In the genomic region with DNA sequence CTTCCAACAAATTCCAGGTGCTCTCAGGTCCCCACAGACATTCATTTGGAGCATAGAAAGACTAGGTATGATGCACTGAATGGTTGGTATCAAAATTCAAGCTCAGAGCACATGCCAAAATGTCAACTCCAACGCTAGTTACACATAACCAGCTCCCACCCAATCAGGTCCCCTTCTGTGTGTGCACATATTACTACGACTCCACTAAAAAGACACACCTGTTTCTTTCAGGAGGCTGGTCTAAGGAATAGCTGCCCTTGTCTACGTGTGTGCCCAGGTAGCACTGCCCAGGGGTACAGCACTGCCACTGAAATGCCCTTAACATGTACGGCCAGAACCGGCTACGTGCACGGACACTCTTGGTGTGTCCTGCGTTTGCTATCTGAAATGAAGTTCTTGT, we compare ENCODE assay signal across 35 cellular contexts.
"Had no signal": no experiment of that assay in that cellular context is flagged by ENCODE, and none has a peak within 500 bp of the region (broad histone marks: within the 10 kb centered on the region; RNA-seq: fewer than 3 reads in every experiment).

No MANE protein-coding gene starts in this region.

- H3K4me3 ChIP-seq: ascending aorta, cardiac muscle cell had no signal

- H3K9me3 Mint-ChIP-seq: activated B cell treated with CpG ODN at 0.5 μM for 24 hours; activated CD4-positive, alpha-beta memory T cell treated with anti-CD3 and anti-CD28 coated beads for 36 hours; activated CD4-positive, alpha-beta T cell treated with anti-CD3 and anti-CD28 coated beads, Interleukin-2, amount 10 ng/mL, durations not matched to agents 24 days and 14 days; activated CD8-positive, alpha-beta T cell treated with anti-CD3 and anti-CD28 coated beads for 36 hours; activated naive CD4-positive, alpha-beta T cell treated with anti-CD3 and anti-CD28 coated beads, Interleukin-2, amount 10 ng/mL, durations not matched to agents 7 days and 5 days; activated naive CD4-positive, alpha-beta T cell treated with anti-CD3 and anti-CD28 coated beads, Interleukin-2, amount 50 U/mL, for 24 hours; activated naive CD8-positive, alpha-beta T cell treated with anti-CD3 and anti-CD28 coated beads, Interleukin-2, amount 10 ng/mL, durations not matched to agents 7 days and 5 days; activated naive CD8-positive, alpha-beta T cell treated with anti-CD3 and anti-CD28 coated beads, Interleukin-2, amount 50 U/mL, for 24 hours; activated T-cell treated with anti-CD3 and anti-CD28 coated beads, Interleukin-2, amount 50 U/mL, for 4 hours; activated T-cell treated with anti-CD3 and anti-CD28 coated beads, Interleukin-2, amount 50 U/mL, for 72 hours; activated T-helper 1 cell treated with anti-CD3 and anti-CD28 coated beads, Interleukin-12 subunit alpha, Interleukin-12 subunit beta, Interleukin-2, Interleukin-4 antibody, amounts not matched to agents 30 ng/mL and 10 ng/mL and 1 ng/mL, durations not matched to agents 14 hours and 24 hours and 36 hours; activated T-helper 17 cell treated with anti-CD3 and anti-CD28 coated beads, Interleukin-2, amount 50 U/mL, for 72 hours; brain; central memory CD8-positive, alpha-beta T cell; T-helper 1 cell treated with Interleukin-12 subunit alpha and Interleukin-12 subunit beta and Interleukin-4 antibody, amounts not matched to agents 30 μg/mL and 1 μg/mL, for 36 hours; T-helper 2 cell treated with Interferon-gamma antibody and Interleukin-4, amounts not matched to agents 5 μg/mL and 100 μg/mL, for 36 hours had no signal

- H3K27me3 Mint-ChIP-seq: activated naive CD8-positive, alpha-beta T cell treated with anti-CD3 and anti-CD28 coated beads, Interleukin-2, amount 10 ng/mL, durations not matched to agents 7 days and 5 days had no signal

- H3K36me3 Mint-ChIP-seq: activated CD4-positive, alpha-beta memory T cell treated with anti-CD3 and anti-CD28 coated beads for 36 hours; activated naive CD4-positive, alpha-beta T cell treated with anti-CD3 and anti-CD28 coated beads, Interleukin-2, amount 10 ng/mL, durations not matched to agents 7 days and 5 days; activated naive CD4-positive, alpha-beta T cell treated with anti-CD3 and anti-CD28 coated beads, Interleukin-2, amount 50 U/mL, for 24 hours; activated naive CD8-positive, alpha-beta T cell; activated naive CD8-positive, alpha-beta T cell treated with anti-CD3 and anti-CD28 coated beads, Interleukin-2, amount 10 ng/mL, durations not matched to agents 7 days and 5 days had no signal

- H3K4me3 Mint-ChIP-seq: activated B cell treated with CpG ODN at 0.5 μM for 24 hours; activated CD4-positive, alpha-beta memory T cell treated with anti-CD3 and anti-CD28 coated beads for 36 hours; activated CD4-positive, alpha-beta T cell treated with anti-CD3 and anti-CD28 coated beads, Interleukin-2, amount 10 ng/mL, durations not matched to agents 24 days and 14 days; activated CD8-positive, alpha-beta T cell treated with anti-CD3 and anti-CD28 coated beads for 36 hours; activated naive CD4-positive, alpha-beta T cell treated with anti-CD3 and anti-CD28 coated beads, Interleukin-2, amount 10 ng/mL, durations not matched to agents 7 days and 5 days; activated naive CD4-positive, alpha-beta T cell treated with anti-CD3 and anti-CD28 coated beads, Interleukin-2, amount 50 U/mL, for 24 hours; activated naive CD8-positive, alpha-beta T cell; activated naive CD8-positive, alpha-beta T cell treated with anti-CD3 and anti-CD28 coated beads, Interleukin-2, amount 10 ng/mL, durations not matched to agents 7 days and 5 days; activated naive CD8-positive, alpha-beta T cell treated with anti-CD3 and anti-CD28 coated beads, Interleukin-2, amount 50 U/mL, for 24 hours; activated T-cell treated with anti-CD3 and anti-CD28 coated beads, Interleukin-2, amount 50 U/mL, for 4 hours; activated T-cell treated with anti-CD3 and anti-CD28 coated beads, Interleukin-2, amount 50 U/mL, for 72 hours; activated T-helper 1 cell treated with anti-CD3 and anti-CD28 coated beads, Interleukin-12 subunit alpha, Interleukin-12 subunit beta, Interleukin-2, Interleukin-4 antibody, amounts not matched to agents 30 ng/mL and 10 ng/mL and 1 ng/mL, durations not matched to agents 14 hours and 24 hours and 36 hours; activated T-helper 17 cell treated with anti-CD3 and anti-CD28 coated beads, Interleukin-2, amount 50 U/mL, for 72 hours; brain; central memory CD8-positive, alpha-beta T cell; T-helper 1 cell treated with Interleukin-12 subunit alpha and Interleukin-12 subunit beta and Interleukin-4 antibody, amounts not matched to agents 30 μg/mL and 1 μg/mL, for 36 hours; T-helper 2 cell treated with Interferon-gamma antibody and Interleukin-4, amounts not matched to agents 5 μg/mL and 100 μg/mL, for 36 hours had no signal

- DNase-seq: activated B cell treated with CpG ODN at 0.5 μM for 24 hours; activated CD4-positive, alpha-beta memory T cell treated with anti-CD3 and anti-CD28 coated beads for 36 hours; activated CD4-positive, alpha-beta T cell treated with anti-CD3 and anti-CD28 coated beads for 4 hours; activated CD4-positive, alpha-beta T cell treated with anti-CD3 and anti-CD28 coated beads, Interleukin-2, amount 10 ng/mL, durations not matched to agents 24 days and 14 days; activated CD4-positive, alpha-beta T cell treated with anti-CD3 and anti-CD28 coated beads, Interleukin-2, amount 50 U/mL, for 1 hour; activated CD4-positive, alpha-beta T cell treated with anti-CD3 and anti-CD28 coated beads, Interleukin-2, amount 50 U/mL, for 4 hours; activated CD4-positive, CD25-positive, alpha-beta regulatory T cell treated with anti-CD3 and anti-CD28 coated beads, Interleukin-2, amount 50 U/mL, for 72 hours; activated CD8-positive, alpha-beta T cell treated with anti-CD3 and anti-CD28 coated beads for 36 hours; activated gamma-delta T cell; activated naive CD4-positive, alpha-beta T cell treated with anti-CD3 and anti-CD28 coated beads, Interleukin-2, amount 10 ng/mL, durations not matched to agents 7 days and 5 days; activated naive CD4-positive, alpha-beta T cell treated with Interleukin-2 at 50 U/mL for 16 hours; activated naive CD8-positive, alpha-beta T cell treated with anti-CD3 and anti-CD28 coated beads, Interleukin-2, amount 10 ng/mL, durations not matched to agents 7 days and 5 days; activated naive CD8-positive, alpha-beta T cell treated with anti-CD3 and anti-CD28 coated beads, Interleukin-2, amount 50 U/mL, for 24 hours; activated T-cell treated with anti-CD3 and anti-CD28 coated beads for 4 hours; activated T-cell treated with anti-CD3 and anti-CD28 coated beads, Interleukin-2, amount 50 U/mL, for 1 hour; activated T-cell treated with anti-CD3 and anti-CD28 coated beads, Interleukin-2, amount 50 U/mL, for 4 hours; activated T-cell treated with anti-CD3 and anti-CD28 coated beads, Interleukin-2, amount 50 U/mL, for 72 hours; amygdala; anterior cingulate cortex; cerebellar nuclear complex; SW 1271; T-helper 1 cell; T-helper 2 cell; T-helper 9 cell had no signal

- H3K27ac Mint-ChIP-seq: activated B cell treated with CpG ODN at 0.5 μM for 24 hours; activated CD4-positive, alpha-beta memory T cell treated with anti-CD3 and anti-CD28 coated beads for 36 hours; activated CD4-positive, alpha-beta T cell treated with anti-CD3 and anti-CD28 coated beads, Interleukin-2, amount 10 ng/mL, durations not matched to agents 24 days and 14 days; activated CD8-positive, alpha-beta T cell treated with anti-CD3 and anti-CD28 coated beads for 36 hours; activated naive CD4-positive, alpha-beta T cell treated with anti-CD3 and anti-CD28 coated beads, Interleukin-2, amount 50 U/mL, for 24 hours; activated naive CD8-positive, alpha-beta T cell; activated naive CD8-positive, alpha-beta T cell treated with anti-CD3 and anti-CD28 coated beads, Interleukin-2, amount 10 ng/mL, durations not matched to agents 7 days and 5 days; activated naive CD8-positive, alpha-beta T cell treated with anti-CD3 and anti-CD28 coated beads, Interleukin-2, amount 50 U/mL, for 24 hours; activated T-cell treated with anti-CD3 and anti-CD28 coated beads, Interleukin-2, amount 50 U/mL, for 72 hours; activated T-helper 1 cell treated with anti-CD3 and anti-CD28 coated beads, Interleukin-12 subunit alpha, Interleukin-12 subunit beta, Interleukin-2, Interleukin-4 antibody, amounts not matched to agents 30 ng/mL and 10 ng/mL and 1 ng/mL, durations not matched to agents 14 hours and 24 hours and 36 hours; activated T-helper 17 cell treated with anti-CD3 and anti-CD28 coated beads, Interleukin-2, amount 50 U/mL, for 72 hours; brain; T-helper 1 cell treated with Interleukin-12 subunit alpha and Interleukin-12 subunit beta and Interleukin-4 antibody, amounts not matched to agents 30 μg/mL and 1 μg/mL, for 36 hours; T-helper 2 cell treated with Interferon-gamma antibody and Interleukin-4, amounts not matched to agents 5 μg/mL and 100 μg/mL, for 36 hours had no signal

- H3K27ac ChIP-seq: ascending aorta, cardiac muscle cell, VCaP had no signal

- ATAC-seq: activated CD8-positive, alpha-beta T cell treated with anti-CD3 and anti-CD28 coated beads for 36 hours; activated naive CD8-positive, alpha-beta T cell treated with anti-CD3 and anti-CD28 coated beads, Interleukin-2, amount 50 U/mL, for 24 hours; activated T-cell treated with anti-CD3 and anti-CD28 coated beads, Interleukin-2, amount 50 U/mL, for 4 hours; activated T-cell treated with anti-CD3 and anti-CD28 coated beads, Interleukin-2, amount 50 U/mL, for 72 hours; activated T-helper 17 cell treated with anti-CD3 and anti-CD28 coated beads, Interleukin-2, amount 50 U/mL, for 72 hours had no signal
